ENCODE assay signal across 9 cellular contexts in genomic region chr7:75740846-75741497, GRCh38. TPM values are rescaled to one million over a fixed set of nuclear protein-coding genes. Genes with fewer than 3 reads are reported as not detected.
DNase-seq lines count a peak whose midpoint lies in the region; ATAC-seq and TF ChIP-seq lines count a peak whose summit lies in the region.
"Had no signal": no experiment of that assay in that cellular context is flagged by ENCODE, and none has a peak within 500 bp of the region (broad histone marks: within the 10 kb centered on the region; RNA-seq: fewer than 3 reads in every experiment).

No MANE protein-coding gene starts in this region.

- H3K9me3 ChIP-seq in CD4-positive, CD25-positive, alpha-beta regulatory T cell (ENCODE audit: control insufficient read depth in 2 of 2, low read length in 2 of 2) = no peaks in the 10 kb centered on the region
- H3K9me3 ChIP-seq in HUES6 (ENCODE audit: control insufficient read depth, insufficient read depth, low read depth, low read length) = no peaks in the 10 kb centered on the region

- peaks cover 24% of the 10 kb centered on the region for H3K27me3 Mint-ChIP-seq in CD4-positive, CD25-positive, alpha-beta regulatory T cell
- H3K27me3 Mint-ChIP-seq in WTC11 (ENCODE audit: low read depth) = peaks cover 32% of the 10 kb centered on the region

- no peaks in the 10 kb centered on the region for H3K27me3 ChIP-seq in CD4-positive, CD25-positive, alpha-beta regulatory T cell (ENCODE audit: control insufficient read depth, insufficient read depth, low read length)
- H3K27me3 ChIP-seq in HUES6 (ENCODE audit: control insufficient read depth, insufficient read depth, low read length) = peaks cover 10% of the 10 kb centered on the region

- no peaks in the 10 kb centered on the region for H3K36me3 Mint-ChIP-seq in CD4-positive, CD25-positive, alpha-beta regulatory T cell
- no peaks in the 10 kb centered on the region for H3K36me3 Mint-ChIP-seq in WTC11

- H3K4me3 ChIP-seq in CD4-positive, CD25-positive, alpha-beta regulatory T cell (ENCODE audit: low read depth, low read length) = no peak overlapping the region
- H3K4me3 ChIP-seq in HUES6 (ENCODE audit: low read depth, low read length) = peak overlapping the region; percentile 11; the same call in 1 of the 2 replicates

- no peak overlapping the region for H3K27ac ChIP-seq in CD4-positive, CD25-positive, alpha-beta regulatory T cell (ENCODE audit: insufficient read depth, low read length, poor library complexity, severe bottlenecking)
- H3K27ac ChIP-seq in HUES6 (ENCODE audit: low read depth, low read length) = no peak overlapping the region

- CTCF ChIA-PET in WTC11 (lab: Charles Lee) = interaction anchor here (0.9 to 3.3 kb wide), 3 partner anchors 22 to 143 kb away, joined by 3 to 16 read pairs (median 4); no protein-coding TSS in a partner anchor

- peak overlapping the region; percentile 1 to 68 (median 16) for H3K4me3 Mint-ChIP-seq in CD4-positive, CD25-positive, alpha-beta regulatory T cell
- peak overlapping the region; percentile 35 for H3K4me3 Mint-ChIP-seq in WTC11

- no peak for DNase-seq in CD4-positive, CD25-positive, alpha-beta regulatory T cell
- peak; percentile 35 for DNase-seq in WTC11 (ENCODE audit: low spot score)
- peak; percentile 61 for DNase-seq in mucosa of gallbladder (ENCODE audit: low spot score)
- DNase-seq in DMS79 treated with DMSO at 0.1 percent for 48 hours (lab: John Stamatoyannopoulos, UW) = no peak
- DNase-seq in stimulated activated CD4-positive, alpha-beta T cell treated with anti-CD3 and anti-CD28 coated beads, Interleukin-12 subunit alpha, Interleukin-12 subunit beta, amount 100 ng/mL, for 4 hours = no peak
- DNase-seq: EL had no signal

- TF ChIP-seq CTCF in WTC11 (IDR thresholded peaks at IDR 0.05) = no peak

- H3K4me1 ChIP-seq in CD4-positive, CD25-positive, alpha-beta regulatory T cell (ENCODE audit: control insufficient read depth, insufficient read depth, low read length, poor library complexity, severe bottlenecking) = peaks cover 19% of the 10 kb centered on the region
- peaks cover 16% of the 10 kb centered on the region for H3K4me1 ChIP-seq in HUES6 (ENCODE audit: control insufficient read depth, insufficient read depth, low read length)

- H3K4me1 Mint-ChIP-seq in CD4-positive, CD25-positive, alpha-beta regulatory T cell = peaks cover 0 to 21% (median 8%) of the 10 kb centered on the region in 4 donors
- H3K4me1 Mint-ChIP-seq in WTC11 = peaks cover 21% of the 10 kb centered on the region

- ATAC-seq in CD4-positive, CD25-positive, alpha-beta regulatory T cell (ENCODE audit: low read depth in 2 of 2) = no peak
- ATAC-seq in WTC11 (no peak), GM18861 (IDR thresholded peaks at IDR 0.05; ENCODE audit: unreplicated experiment) (no peak), GM21723 (IDR thresholded peaks at IDR 0.05; ENCODE audit: unreplicated experiment) (no peak)

- peak overlapping the region in 2 of 3 donors; percentile 3 to 48 for H3K27ac Mint-ChIP-seq in CD4-positive, CD25-positive, alpha-beta regulatory T cell
- H3K27ac Mint-ChIP-seq in WTC11 = peak overlapping the region; percentile 85

- no peaks in the 10 kb centered on the region for H3K36me3 ChIP-seq in CD4-positive, CD25-positive, alpha-beta regulatory T cell (ENCODE audit: control insufficient read depth, insufficient read depth, low read length)
- no peaks in the 10 kb centered on the region for H3K36me3 ChIP-seq in HUES6 (ENCODE audit: control insufficient read depth, insufficient read depth, low read length)

- H3K9ac ChIP-seq in HUES6 (ENCODE audit: low read length) = no peak overlapping the region

- POLR2A ChIA-PET in WTC11 (lab: Charles Lee) = no interaction called here

- no peaks in the 10 kb centered on the region for H3K9me3 Mint-ChIP-seq in CD4-positive, CD25-positive, alpha-beta regulatory T cell
- H3K9me3 Mint-ChIP-seq in WTC11 = no peaks in the 10 kb centered on the region

TF ChIP-seq in WTC11, 78 proteins besides CTCF, POLR2A, EP300 and RAD21 (continues in another document):
- TF ChIP-seq NR1H2 (CRISPR knock-in tag; IDR thresholded peaks at IDR 0.05) (no peak), ZNF423 (CRISPR knock-in tag; IDR thresholded peaks at IDR 0.05) (no peak), GRHL2 (CRISPR knock-in tag; IDR thresholded peaks at IDR 0.05; ENCODE audit: insufficient replicate concordance, severe bottlenecking) (no peak), E2F5 (CRISPR knock-in tag; IDR thresholded peaks at IDR 0.05) (no peak), NFATC4 (CRISPR knock-in tag; IDR thresholded peaks at IDR 0.05) (no peak), USF2 (CRISPR knock-in tag; IDR thresholded peaks at IDR 0.05) (no peak), HMGXB4 (CRISPR knock-in tag; IDR thresholded peaks at IDR 0.05) (no peak), E2F1 (CRISPR knock-in tag; IDR thresholded peaks at IDR 0.05) (no peak), FOXP1 (CRISPR knock-in tag; IDR thresholded peaks at IDR 0.05; ENCODE audit: borderline replicate concordance) (no peak), ZNF425 (CRISPR knock-in tag; conservative IDR thresholded peaks at IDR 0.05) (no peak), CDX4 (CRISPR knock-in tag; IDR thresholded peaks at IDR 0.05; ENCODE audit: borderline replicate concordance) (no peak), ZNF317 (CRISPR knock-in tag; IDR thresholded peaks at IDR 0.05; ENCODE audit: borderline replicate concordance, low read depth) (no peak), ELF4 (CRISPR knock-in tag; IDR thresholded peaks at IDR 0.05; ENCODE audit: low read depth) (no peak)

RNA-seq across cellular contexts. Expression of gene HIP1, which starts 2.2 kb away (rescaled TPM):
- total RNA-seq in CD4-positive, CD25-positive, alpha-beta regulatory T cell = 10.7 TPM
- 1 to 10 TPM in 1 of 4 donors, under 1 TPM in 3; 0.29 to 1.5 (median 0.70) TPM for polyA plus RNA-seq in CD4-positive, CD25-positive, alpha-beta regulatory T cell
- 75.8 to 86.3 TPM (median 85.0 TPM) in 3 replicates for total RNA-seq in WTC11 (2021)
- 19.3 TPM for total RNA-seq in mucosa of gallbladder

RNA-seq across cellular contexts. Expression of gene CCL26, which starts 31.0 kb away (rescaled TPM):
- total RNA-seq in CD4-positive, CD25-positive, alpha-beta regulatory T cell = not detected
- not detected for polyA plus RNA-seq in CD4-positive, CD25-positive, alpha-beta regulatory T cell
- 9.8 to 19.5 TPM (median 18.5 TPM) in 3 replicates for total RNA-seq in WTC11 (2021)
- total RNA-seq in mucosa of gallbladder = 0.89 TPM

Comparison
In these comparisons a context has a peak if more than half of its experiments do, and no peak if none do; other contexts are left out.
1. DNase-seq: peak in WTC11 (single experiment) and mucosa of gallbladder (single experiment); none in CD4-positive, CD25-positive, alpha-beta regulatory T cell (0 of 3), DMS79 treated with DMSO at 0.1 percent for 48 hours (single experiment) and stimulated activated CD4-positive, alpha-beta T cell treated with anti-CD3 and anti-CD28 coated beads, Interleukin-12 subunit alpha, Interleukin-12 subunit beta, amount 100 ng/mL, for 4 hours (single experiment).